In the genomic region with DNA sequence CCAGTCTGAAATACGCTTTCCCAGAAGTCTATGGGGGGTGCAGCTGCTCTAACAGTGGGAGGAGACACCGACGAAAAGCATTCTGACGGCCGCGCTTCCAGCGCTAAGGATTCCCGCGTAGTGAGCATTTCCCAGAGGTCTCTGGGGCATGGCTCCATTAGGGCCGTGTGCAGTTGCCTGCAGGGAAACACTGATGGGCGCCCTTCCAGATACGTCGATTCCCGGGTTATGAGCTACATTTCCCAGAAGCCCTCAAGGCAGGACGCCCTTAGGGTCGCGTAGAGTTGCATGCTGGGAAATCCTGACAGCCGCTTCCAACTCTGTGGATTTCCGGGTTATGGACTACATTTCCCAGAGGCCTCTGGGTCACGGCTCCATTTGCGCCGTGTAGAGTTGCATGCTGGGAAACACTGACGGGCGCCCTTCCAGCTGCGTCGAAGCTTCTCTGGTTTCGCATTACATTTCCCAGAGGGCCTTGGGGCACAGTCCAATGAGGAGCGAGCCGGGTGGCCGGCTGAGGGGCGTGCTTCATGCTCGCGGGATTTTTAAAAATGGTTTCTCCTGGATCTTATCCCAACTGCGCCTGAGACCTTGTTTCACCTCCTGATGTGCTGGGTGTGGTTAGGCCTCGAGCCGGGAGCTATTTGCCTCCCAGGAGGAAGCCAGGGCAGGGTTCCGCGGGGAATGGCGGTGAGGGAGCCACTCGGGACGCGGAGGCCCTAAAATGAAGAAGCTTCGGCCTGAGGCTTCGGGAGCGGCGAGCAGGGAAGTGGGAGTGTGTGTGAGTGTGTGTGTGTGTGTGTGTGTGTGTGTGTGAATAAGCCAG, we compare ENCODE assay signal across 8 cellular contexts. TPM values are rescaled to one million over a fixed set of nuclear protein-coding genes. Genes with fewer than 3 reads are reported as not detected.
DNase-seq lines count a peak whose midpoint lies in the region; ATAC-seq, FAIRE-seq and TF ChIP-seq lines count a peak whose summit lies in the region.

No MANE protein-coding gene starts in this region.

- H3K79me2 ChIP-seq in H1 (ENCODE audit: control insufficient read depth in 1 of 2, insufficient read depth in 2 of 2, low read length in 2 of 2) = peaks cover 10 to 31% of the 10 kb centered on the region in 2 experiments; a peak in 3 of 4 replicates

- H2AK5ac ChIP-seq in H1 (ENCODE audit: low read depth, low read length) (no peak overlapping the region), mesenchymal stem cell (ENCODE audit: low read length, severe bottlenecking) (no peak overlapping the region)

- no peak overlapping the region for H3K23ac ChIP-seq in H1 (ENCODE audit: insufficient read length)
- H3K23ac ChIP-seq in mesenchymal stem cell (ENCODE audit: low read length in 2 of 2) = no peak overlapping the region

- H4K91ac ChIP-seq in H1 (replicated peaks; ENCODE audit: insufficient read length, low read length) (no peak overlapping the region), mesenchymal stem cell (ENCODE audit: low read length) (no peak overlapping the region)

- DNase-seq in GM19239 (ENCODE audit: insufficient read length, low spot score) (peak; percentile 77), NCI-H748 treated with DMSO at 0.1 percent for 48 hours (lab: John Stamatoyannopoulos, UW) (peak; percentile 91), H1 (ENCODE audit: low read depth in 1 of 2, low spot score in 2 of 2) (peak; percentile 86 to 96), mesenchymal stem cell (peak; percentile 99)
- DNase-seq in activated CD8-positive, alpha-beta memory T cell treated with anti-CD3 and anti-CD28 coated beads for 48 hours (ENCODE audit: low read depth in 2 of 3, low spot score in 2 of 3) = peak; percentile 42 to 65 (median 55)
- peak; percentile 65 for DNase-seq in stimulated activated CD8-positive, alpha-beta memory T cell treated with anti-CD3 and anti-CD28 coated beads, Interleukin-12 subunit alpha, Interleukin-12 subunit beta, amount 100 ng/mL, for 24 hours (ENCODE audit: extremely low read depth)

- H3K9me3 ChIP-seq in BLaER1 (peaks cover 24% of the 10 kb centered on the region), H1 (ENCODE audit: insufficient read depth in 2 of 2, low read depth in 1 of 2, low read length in 1 of 2) (no peaks in the 10 kb centered on the region; a peak in 1 of 4 replicates), mesenchymal stem cell (ENCODE audit: control insufficient read depth, low read length) (peaks cover 8% of the 10 kb centered on the region)

- no peak overlapping the region for H2BK12ac ChIP-seq in H1 (ENCODE audit: low read depth, low read length)
- H2BK12ac ChIP-seq in mesenchymal stem cell (ENCODE audit: low read length in 2 of 2) = no peak overlapping the region

- H3K18ac ChIP-seq in H1 (ENCODE audit: extremely low read depth, low read length) (peak overlapping the region; percentile 94), mesenchymal stem cell (ENCODE audit: low read depth in 1 of 2, low read length in 2 of 2) (peak overlapping the region; percentile 23 to 37)

- no peak for TF ChIP-seq RAD21 in H1 (IDR thresholded peaks at IDR 0.05 in 1 of 2, conservative IDR thresholded peaks at IDR 0.05 in 1 of 2; ENCODE audit: low read depth in 2 of 2, low read length in 2 of 2)

- H3K4ac ChIP-seq in H1 (replicated peaks; ENCODE audit: insufficient read length, low read depth, low read length) = no peak overlapping the region
- peak overlapping the region; percentile 24 to 79 for H3K4ac ChIP-seq in mesenchymal stem cell (ENCODE audit: low read depth in 1 of 2, low read length in 2 of 2)

- TF ChIP-seq CTCF in H1 (IDR thresholded peaks at IDR 0.05; ENCODE audit: control extremely low read depth in 1 of 3, insufficient read depth in 1 of 3, low read depth in 1 of 3, low read length in 3 of 3) = no peak

- H3K4me3 ChIP-seq in BLaER1 (peak overlapping the region; percentile 86), H1 (ENCODE audit: extremely low read depth in 1 of 4, insufficient read depth in 2 of 4, low read depth in 3 of 4, low read length in 4 of 4) (peak overlapping the region; percentile 82 to 98 (median 91)), mesenchymal stem cell (ENCODE audit: insufficient read depth in 1 of 2, low read depth in 1 of 2, low read length in 2 of 2) (peak overlapping the region; percentile 69 to 94)

- TF ChIP-seq EP300 in H1 (IDR thresholded peaks at IDR 0.05; ENCODE audit: borderline replicate concordance in 1 of 2, low read depth in 2 of 2, low read length in 2 of 2) = 0 out of 3 replicates have a peak, but pooled peaks of 1 of the 2 experiments have one; percentile 5

- H3K23me2 ChIP-seq in H1 (ENCODE audit: low read depth, low read length) = peaks cover 9% of the 10 kb centered on the region

- peak overlapping the region; percentile 73 for H3K56ac ChIP-seq in H1 (replicated peaks; ENCODE audit: insufficient read length, low read depth, low read length)

- H2BK120ac ChIP-seq in H1 (replicated peaks; ENCODE audit: low read depth, low read length) = no peak overlapping the region
- no peak overlapping the region for H2BK120ac ChIP-seq in mesenchymal stem cell (ENCODE audit: low read depth, low read length)

- H3K36me3 ChIP-seq in BLaER1 (peaks cover 6% of the 10 kb centered on the region; the same call in 1 of the 2 replicates), H1 (ENCODE audit: control insufficient read depth in 2 of 4, insufficient read depth in 4 of 4, low read length in 3 of 4) (peaks cover 0 to 10% (median 3%) of the 10 kb centered on the region in 4 experiments; a peak in 3 of 8 replicates), mesenchymal stem cell (ENCODE audit: control insufficient read depth in 1 of 2, insufficient read depth in 2 of 2, low read depth in 1 of 2, low read length in 2 of 2) (no peaks in the 10 kb centered on the region)

- no peak overlapping the region for H2BK20ac ChIP-seq in H1 (ENCODE audit: low read length)

- H3K9ac ChIP-seq in BLaER1 (peak overlapping the region; percentile 77), H1 (replicated peaks in 1 of 4; ENCODE audit: extremely low read depth in 1 of 4, low read depth in 3 of 4, low read length in 3 of 4) (peak overlapping the region; percentile 36 to 93 (median 81)), mesenchymal stem cell (ENCODE audit: low read length) (peak overlapping the region; percentile 87)

- TF ChIP-seq POLR2A in H1 (IDR thresholded peaks at IDR 0.05; ENCODE audit: control extremely low read depth in 1 of 2, low read depth in 2 of 2, low read length in 2 of 2) = peak in 1 of 2 experiments; percentile 50; a peak in 2 of 3 replicates

- H4K5ac ChIP-seq in H1 (ENCODE audit: insufficient read length, low read depth, low read length) = peak overlapping the region; percentile 83

- CTCF ChIA-PET in H1 (lab: Charles Lee; ENCODE audit: partially characterized antibody) = interaction anchor here (0.9 to 2.2 kb wide), 7 partner anchors 9 to 326 kb away, joined by 3 to 13 read pairs (median 4); no protein-coding TSS in a partner anchor

- H2BK15ac ChIP-seq in H1 (ENCODE audit: low read length) (no peak overlapping the region), mesenchymal stem cell (ENCODE audit: low read depth, poor library complexity, severe bottlenecking) (no peak overlapping the region)

- H3K4me1 ChIP-seq in BLaER1 (peaks cover 41% of the 10 kb centered on the region), H1 (replicated peaks in 1 of 4; ENCODE audit: control insufficient read depth in 3 of 4, insufficient read depth in 4 of 4, low read length in 3 of 4) (peaks cover 0 to 9% (median 2%) of the 10 kb centered on the region in 4 experiments; a peak in 4 of 7 replicates), mesenchymal stem cell (ENCODE audit: control insufficient read depth, insufficient read depth, low read depth, low read length) (peaks cover 8% of the 10 kb centered on the region)

- POLR2A ChIA-PET in H1 (lab: Charles Lee; ENCODE audit: partially characterized antibody) = interaction anchor here (0.6 to 2.6 kb wide), 22 partner anchors 9 to 265 kb away, joined by 3 to 13 read pairs (median 4); a partner anchor contains a TSS

- FAIRE-seq in GM19239 (lab: Jason Lieb, UNC) (peak; percentile 97), H1 (lab: Jason Lieb, UNC) (peak; percentile 95)

- H3K27ac ChIP-seq in BLaER1 (peak overlapping the region; percentile 53), H1 (ENCODE audit: low read depth, low read length) (peak overlapping the region; percentile 57; the same call in 1 of the 2 replicates), mesenchymal stem cell (ENCODE audit: low read length, poor library complexity, severe bottlenecking) (peak overlapping the region; percentile 87)

- WGBS in H1 (ENCODE audit: extremely low coverage in 1 of 2, insufficient coverage in 1 of 2, insufficient read length in 1 of 2, insufficient replicate concordance in 2 of 2, low coverage in 1 of 2, low lambda C conversion rate in 2 of 2, missing lambda C conversion rate in 1 of 2), 2 experiments = 3% methylated on average over 45 of the region's 46 CpGs; no CpG with 5 or more reads in 1 of the 2 experiments
- 2% methylated on average over 46 of the region's 46 CpGs for WGBS in mesenchymal stem cell

- H3K79me1 ChIP-seq in H1 (ENCODE audit: low read depth, low read length) (peaks cover 3% of the 10 kb centered on the region; the same call in 1 of the 2 replicates), mesenchymal stem cell (replicated peaks; ENCODE audit: low read length, poor library complexity, severe bottlenecking) (peaks cover 7% of the 10 kb centered on the region)

- H2BK5ac ChIP-seq in H1 (ENCODE audit: low read depth, low read length) (peak overlapping the region; percentile 89), mesenchymal stem cell (ENCODE audit: low read depth, low read length, poor library complexity, severe bottlenecking) (no peak overlapping the region)

- H4K20me1 ChIP-seq in BLaER1 (no peaks in the 10 kb centered on the region), H1 (replicated peaks in 1 of 2; ENCODE audit: control insufficient read depth in 1 of 2, insufficient read depth in 2 of 2, low read length in 2 of 2) (peaks cover 0 to 5% of the 10 kb centered on the region in 2 experiments)

- peak overlapping the region; percentile 97 for H3K4me2 ChIP-seq in BLaER1
- peak overlapping the region; percentile 72 to 98 for H3K4me2 ChIP-seq in H1 (ENCODE audit: insufficient read depth in 1 of 2, low read depth in 2 of 2, low read length in 2 of 2)
- H3K4me2 ChIP-seq in mesenchymal stem cell (ENCODE audit: low read length, poor library complexity, severe bottlenecking) = peak overlapping the region; percentile 79

- H4K8ac ChIP-seq in H1 (ENCODE audit: extremely low read depth, insufficient read depth, low read length) (peak overlapping the region; percentile 62), mesenchymal stem cell (ENCODE audit: low read length) (peak overlapping the region; percentile 94)

- H3K14ac ChIP-seq in H1 (ENCODE audit: insufficient read length) = no peak overlapping the region
- no peak overlapping the region for H3K14ac ChIP-seq in mesenchymal stem cell (ENCODE audit: low read length in 2 of 2)

- H2AFZ ChIP-seq in H1 (ENCODE audit: low read length) (peak overlapping the region; percentile 89), mesenchymal stem cell (ENCODE audit: low read depth, low read length) (peak overlapping the region; percentile 95)

- H3K27me3 ChIP-seq in BLaER1 = no peaks in the 10 kb centered on the region
- peaks cover 0 to 3% (median 1%) of the 10 kb centered on the region in 4 experiments; a peak in 2 of 7 replicates for H3K27me3 ChIP-seq in H1 (replicated peaks in 1 of 4; ENCODE audit: control insufficient read depth in 3 of 4, extremely low read depth in 1 of 4, insufficient read depth in 3 of 4, low read length in 3 of 4)
- no peaks in the 10 kb centered on the region for H3K27me3 ChIP-seq in mesenchymal stem cell (ENCODE audit: control insufficient read depth in 1 of 2, insufficient read depth in 1 of 2, low read length in 2 of 2)

- peak; percentile 94 for ATAC-seq in HG03457 (IDR thresholded peaks at IDR 0.05; ENCODE audit: unreplicated experiment)

RNA-seq across cellular contexts. Expression of a gene that starts 17.2 kb away (rescaled TPM):
- total RNA-seq in H1 (2021; fragmentation: NEBNext Ultra II Directional; extraction: Animal tissue kit (Norgen Biotek cat#: 25700)) = 36.7 and 44.1 TPM in 2 replicates
- 30.0 and 43.7 TPM in 2 replicates for polyA plus RNA-seq in H1 (2011; rRNA removed)
- 62.0 TPM for polyA plus RNA-seq in H1 (2011; cell fraction: cytosol; rRNA removed)
- polyA plus RNA-seq in H1 (2011; cell fraction: nucleus; rRNA removed) = 81.9 TPM
- polyA plus RNA-seq in H1 (2012, experiment 1 of 2) = 39.8 to 55.6 TPM (median 46.6 TPM) in 4 replicates
- 4.6 TPM for polyA plus RNA-seq in H1 (2012, experiment 2 of 2)
- 30.5 TPM for polyA plus RNA-seq in H1 (2013, experiment 1 of 2)
- polyA plus RNA-seq in H1 (2013, experiment 2 of 2) = 26.8 TPM
- 34.3 and 35.5 TPM in 2 replicates for polyA minus RNA-seq in H1 (2011; rRNA and poly(A)+ RNA removed)
- 22.2 TPM for polyA minus RNA-seq in H1 (2011; cell fraction: cytosol; rRNA and poly(A)+ RNA removed)
- 48.1 TPM for polyA minus RNA-seq in H1 (2011; cell fraction: nucleus; rRNA and poly(A)+ RNA removed)
- 3.8 TPM for polyA plus RNA-seq in mesenchymal stem cell (2013, experiment 1 of 2)
- 3.5 TPM for polyA plus RNA-seq in mesenchymal stem cell (2013, experiment 2 of 2)

RNA-seq across cellular contexts. Expression of a gene that starts 53.2 kb away (rescaled TPM):
- total RNA-seq in H1 (2021; fragmentation: NEBNext Ultra II Directional; extraction: Animal tissue kit (Norgen Biotek cat#: 25700)) = 22.1 and 22.4 TPM in 2 replicates
- 1.9 and 2.9 TPM in 2 replicates for polyA plus RNA-seq in H1 (2011; rRNA removed)
- 3.8 TPM for polyA plus RNA-seq in H1 (2011; cell fraction: cytosol; rRNA removed)
- polyA plus RNA-seq in H1 (2011; cell fraction: nucleus; rRNA removed) = 3.4 TPM
- polyA plus RNA-seq in H1 (2012, experiment 1 of 2) = 7.9 to 13.6 TPM (median 8.7 TPM) in 4 replicates
- polyA plus RNA-seq in H1 (2012, experiment 2 of 2) = 0.88 TPM
- 11.9 TPM for polyA plus RNA-seq in H1 (2013, experiment 1 of 2)
- 10.6 TPM for polyA plus RNA-seq in H1 (2013, experiment 2 of 2)
- polyA minus RNA-seq in H1 (2011; rRNA and poly(A)+ RNA removed) = 18.5 and 24.9 TPM in 2 replicates
- 11.4 TPM for polyA minus RNA-seq in H1 (2011; cell fraction: cytosol; rRNA and poly(A)+ RNA removed)
- polyA minus RNA-seq in H1 (2011; cell fraction: nucleus; rRNA and poly(A)+ RNA removed) = 36.4 TPM
- polyA plus RNA-seq in mesenchymal stem cell (2013, experiment 1 of 2) = 1.6 TPM
- polyA plus RNA-seq in mesenchymal stem cell (2013, experiment 2 of 2) = 1.6 TPM

Comparison
In these comparisons a context has a peak if more than half of its experiments do, and no peak if none do; other contexts are left out.
1. Peak in every context shown above with its lines: DNase-seq, ATAC-seq, H3K4me3 ChIP-seq and H3K27ac ChIP-seq.